In the genomic region with DNA sequence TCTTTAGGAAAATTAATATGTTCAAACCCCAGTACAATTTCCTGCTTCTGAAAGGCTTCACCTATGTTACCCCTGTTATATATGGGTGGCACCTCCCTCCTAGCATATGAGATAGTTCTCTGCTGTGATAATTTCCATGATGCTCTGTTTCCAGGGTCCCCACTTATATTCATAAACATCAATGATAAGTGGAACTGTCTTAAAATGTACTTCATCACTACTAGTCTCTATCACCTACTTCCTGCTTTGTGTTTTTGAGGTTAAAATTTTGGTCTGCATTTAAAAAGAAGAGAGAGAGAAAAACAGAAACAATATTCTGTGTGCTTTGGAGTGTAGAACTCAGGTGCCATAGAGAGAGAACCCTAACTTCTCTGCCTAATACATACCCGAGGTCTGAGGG, we compare ENCODE assay signal across 25 cellular contexts.
A peak's percentile ranks its signal among the peaks of the same experiment; 100 is the strongest.
DNase-seq lines count a peak whose midpoint lies in the region; ATAC-seq and TF ChIP-seq lines count a peak whose summit lies in the region.
"Had no signal": no experiment of that assay in that cellular context is flagged by ENCODE, and none has a peak within 500 bp of the region (broad histone marks: within the 10 kb centered on the region; RNA-seq: fewer than 3 reads in every experiment).

No MANE protein-coding gene starts in this region.

- H3K9me3 ChIP-seq in BLaER1 treated with 17β-estradiol and CSF1 and Interleukin-3, amounts not matched to agents 10 nM and 100 nM (replicated peaks in 1 of 11): no peaks in the 10 kb centered on the region
- H3K9me3 ChIP-seq in OCI-LY3 (ENCODE audit: insufficient read depth, low read length) (no peaks in the 10 kb centered on the region), A673 (ENCODE audit: low read depth, low read length, poor library complexity, severe bottlenecking) (no peaks in the 10 kb centered on the region), transverse colon (no peaks in the 10 kb centered on the region)
- H3K9me3 ChIP-seq: Peyer's patch had no signal

- H3K4me2 ChIP-seq in BLaER1 treated with 17β-estradiol and CSF1 and Interleukin-3, amounts not matched to agents 10 nM and 100 nM: peak overlapping the region in 6 of 11 experiments; percentile 33 to 57 (median 49); a peak in 8 of 22 replicates
- H3K4me2 ChIP-seq in OCI-LY3 (ENCODE audit: low read length): no peak overlapping the region

- DNase-seq in A673 (ENCODE audit: low spot score) (no peak), midbrain (lab: John Stamatoyannopoulos, UW) (no peak), transverse colon (no peak)
- DNase-seq in effector memory CD8-positive, alpha-beta T cell: no peak
- DNase-seq: 8988T; EL; GF-D8; NCI-H1105; NCI-H146; NCI-H2029 treated with DMSO at 0.1 percent for 48 hours; NCI-H226; NCI-H510A treated with DMSO at 0.1 percent for 48 hours; NCI-H748 treated with DMSO at 0.1 percent for 48 hours; NK-92 treated with Interleukin-12 subunit alpha and Interleukin-12 subunit beta, amount 100 ng/mL, for 24 hours; Peyer's patch; T-cell had no signal

- CTCF ChIA-PET in A673 (lab: Charles Lee): no interaction called here

- no peaks in the 10 kb centered on the region for H4K20me1 ChIP-seq in BLaER1 treated with 17β-estradiol and CSF1 and Interleukin-3, amounts not matched to agents 10 nM and 100 nM
- no peaks in the 10 kb centered on the region for H4K20me1 ChIP-seq in OCI-LY3 (ENCODE audit: insufficient read depth, low read length)

- no TSS peak for BruUV-seq in A673 (replicated peaks; lab: Mats Ljungman, UMichigan)

- peaks cover 0 to 8% of the 10 kb centered on the region in 2 donors for H3K9me3 Mint-ChIP-seq in effector memory CD8-positive, alpha-beta T cell

- no peak overlapping the region for H3K4me3 Mint-ChIP-seq in effector memory CD8-positive, alpha-beta T cell
- H3K4me3 Mint-ChIP-seq: B cell; IgD-negative memory B cell; T-cell; T-helper 2 cell treated with Interferon-gamma antibody and Interleukin-4, amounts not matched to agents 5 μg/mL and 100 μg/mL, for 36 hours had no signal

- H3K27me3 ChIP-seq in BLaER1 treated with 17β-estradiol and CSF1 and Interleukin-3, amounts not matched to agents 10 nM and 100 nM: no peaks in the 10 kb centered on the region
- H3K27me3 ChIP-seq in OCI-LY3 (ENCODE audit: low read depth, low read length): no peaks in the 10 kb centered on the region
- no peaks in the 10 kb centered on the region for H3K27me3 ChIP-seq in A673 (replicated peaks; ENCODE audit: insufficient read depth, low read depth, low read length, poor library complexity)
- H3K27me3 ChIP-seq in transverse colon: no peaks in the 10 kb centered on the region
- H3K27me3 ChIP-seq: Peyer's patch had no signal

- no peaks in the 10 kb centered on the region for H3K36me3 ChIP-seq in BLaER1 treated with 17β-estradiol and CSF1 and Interleukin-3, amounts not matched to agents 10 nM and 100 nM
- no peaks in the 10 kb centered on the region for H3K36me3 ChIP-seq in OCI-LY3 (replicated peaks; ENCODE audit: low read depth, low read length)
- H3K36me3 ChIP-seq in A673 (ENCODE audit: insufficient read depth, low read length, poor library complexity, severe bottlenecking): no peaks in the 10 kb centered on the region
- H3K36me3 ChIP-seq in transverse colon: no peaks in the 10 kb centered on the region
- H3K36me3 ChIP-seq: Peyer's patch had no signal

- ATAC-seq in GM18870 (IDR thresholded peaks at IDR 0.05; ENCODE audit: unreplicated experiment) (peak; percentile 35), HG02938 (IDR thresholded peaks at IDR 0.05; ENCODE audit: unreplicated experiment) (peak; percentile 56)
- no peak for ATAC-seq in effector memory CD8-positive, alpha-beta T cell (replicated peaks)
- ATAC-seq: HCT116, SK-N-SH treated with all-trans-retinoic acid at 6 μM for 48 hours, T-cell had no signal

- POLR2A ChIA-PET in A673 (lab: Charles Lee; ENCODE audit: low non-redundant PET): no interaction called here

- H2AFZ ChIP-seq in OCI-LY3 (ENCODE audit: low read depth, low read length): peak overlapping the region; percentile 46; the same call in 1 of the 2 replicates

- H3K27ac Mint-ChIP-seq in effector memory CD8-positive, alpha-beta T cell: no peak overlapping the region
- H3K27ac Mint-ChIP-seq: B cell; IgD-negative memory B cell; T-cell; T-helper 2 cell treated with Interferon-gamma antibody and Interleukin-4, amounts not matched to agents 5 μg/mL and 100 μg/mL, for 36 hours had no signal

- no peaks in the 10 kb centered on the region for H3K79me2 ChIP-seq in OCI-LY3 (ENCODE audit: low read length)

- TF ChIP-seq POLR2A in transverse colon (IDR thresholded peaks at IDR 0.05): no peak

- intact Hi-C loops in A673 (cut with micrococcal nuclease; ENCODE audit: unreplicated experiment) (no loop called here), transverse colon (cut with DNase I; ENCODE audit: low total_unique reads) (no loop called here)

- H3K27ac ChIP-seq in BLaER1 treated with 17β-estradiol and CSF1 and Interleukin-3, amounts not matched to agents 10 nM and 100 nM: peak overlapping the region in 5 of 11 experiments; percentile 8 to 73 (median 65); a peak in 10 of 22 replicates
- H3K27ac ChIP-seq in OCI-LY3 (ENCODE audit: low read length): no peak overlapping the region
- H3K27ac ChIP-seq in A673 (ENCODE audit: low read depth, low read length, poor library complexity, severe bottlenecking): no peak overlapping the region
- no peak overlapping the region for H3K27ac ChIP-seq in transverse colon
- H3K27ac ChIP-seq: Peyer's patch had no signal

- H3K4me3 ChIP-seq in BLaER1 treated with 17β-estradiol and CSF1 and Interleukin-3, amounts not matched to agents 10 nM and 100 nM: no peak overlapping the region
- H3K4me3 ChIP-seq in OCI-LY3 (ENCODE audit: low read length) (no peak overlapping the region), A673 (ENCODE audit: low read depth, low read length, poor library complexity, severe bottlenecking) (no peak overlapping the region), transverse colon (no peak overlapping the region)
- H3K4me3 ChIP-seq: Peyer's patch had no signal

- in situ Hi-C loops in transverse colon (cut with MboI; ENCODE audit: low pct_ligation_motif_present in 1 of 4, low pct_unique_long_range_greater_than_20kb in 1 of 4, low sequenced_read_pairs in 3 of 4): no loop called here

- peaks cover 0 to 38% (median 21%) of the 10 kb centered on the region in 10 experiments; a peak in 14 of 20 replicates for H3K4me1 ChIP-seq in BLaER1 treated with 17β-estradiol and CSF1 and Interleukin-3, amounts not matched to agents 10 nM and 100 nM
- H3K4me1 ChIP-seq in OCI-LY3 (ENCODE audit: low read length) (peaks cover 11% of the 10 kb centered on the region), A673 (ENCODE audit: insufficient read depth, low read length, poor library complexity, severe bottlenecking) (no peaks in the 10 kb centered on the region), transverse colon (no peaks in the 10 kb centered on the region)
- H3K4me1 ChIP-seq: Peyer's patch had no signal

- no peaks in the 10 kb centered on the region for H3K4me1 Mint-ChIP-seq in effector memory CD8-positive, alpha-beta T cell (ENCODE audit: low read depth in 2 of 2)
- H3K4me1 Mint-ChIP-seq: B cell, IgD-negative memory B cell, T-cell had no signal

- H3K36me3 Mint-ChIP-seq in effector memory CD8-positive, alpha-beta T cell (ENCODE audit: insufficient read depth): no peaks in the 10 kb centered on the region
- H3K36me3 Mint-ChIP-seq: IgD-negative memory B cell, T-cell had no signal

- TF ChIP-seq CTCF in OCI-LY3 (IDR thresholded peaks at IDR 0.05; ENCODE audit: low read depth, low read length): no peak
- no peak for TF ChIP-seq CTCF in A673 (conservative IDR thresholded peaks at IDR 0.05; ENCODE audit: low read depth, low read length)
- no peak for TF ChIP-seq CTCF in transverse colon (IDR thresholded peaks at IDR 0.05)

- no peaks in the 10 kb centered on the region for H3K27me3 Mint-ChIP-seq in effector memory CD8-positive, alpha-beta T cell
- H3K27me3 Mint-ChIP-seq: B cell, IgD-negative memory B cell, T-cell had no signal

- TF ChIP-seq EP300 in transverse colon (IDR thresholded peaks at IDR 0.05; ENCODE audit: low read depth): no peak

- peak overlapping the region in 1 of 11 experiments; percentile 13; a peak in 1 of 22 replicates for H3K9ac ChIP-seq in BLaER1 treated with 17β-estradiol and CSF1 and Interleukin-3, amounts not matched to agents 10 nM and 100 nM
- no peak overlapping the region for H3K9ac ChIP-seq in OCI-LY3 (ENCODE audit: low read length)

- 13 to 31% methylated on average over 1 of the region's 1 CpG for WGBS in transverse colon (ENCODE audit: low coverage in 1 of 2), 2 donors
